ENCODE assay signal across 26 cellular contexts in the genomic region with DNA sequence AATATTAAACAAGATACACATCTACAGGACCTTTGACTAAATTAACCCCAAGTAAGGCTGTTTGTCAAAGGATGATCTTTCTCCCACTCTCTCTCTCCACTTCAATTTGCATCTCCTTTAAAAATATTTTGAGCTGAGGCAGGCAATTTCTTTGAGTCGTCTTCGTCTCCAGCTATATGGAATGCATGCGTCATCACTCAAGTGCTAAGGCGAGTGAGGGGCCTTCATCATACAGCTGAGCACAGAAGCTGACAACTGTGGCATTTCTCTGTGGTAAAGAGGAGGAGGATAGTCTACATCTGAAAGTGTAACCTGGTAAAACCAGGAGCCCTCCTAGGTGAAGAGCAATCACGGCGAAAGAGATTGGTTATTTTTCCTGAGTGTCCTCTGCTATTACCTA. TPM values are rescaled to one million over a fixed set of nuclear protein-coding genes. Genes with fewer than 3 reads are reported as not detected.
DNase-seq lines count a peak whose midpoint lies in the region; ATAC-seq and TF ChIP-seq lines count a peak whose summit lies in the region.
"Had no signal": no experiment of that assay in that cellular context is flagged by ENCODE, and none has a peak within 500 bp of the region (broad histone marks: within the 10 kb centered on the region; RNA-seq: fewer than 3 reads in every experiment).

No MANE protein-coding gene starts in this region.

- no peak for ATAC-seq in HG03108 (IDR thresholded peaks at IDR 0.05; ENCODE audit: unreplicated experiment)
- ATAC-seq: A549; activated CD4-positive, CD25-positive, alpha-beta regulatory T cell treated with anti-CD3 and anti-CD28 coated beads, Interleukin-2, amount 50 U/mL, for 24 hours; right cardiac atrium had no signal

- no peaks in the 10 kb centered on the region for H3K4me1 ChIP-seq in suprapubic skin
- H3K4me1 ChIP-seq: A549, upper lobe of left lung had no signal

- peak overlapping the region; percentile 17 for H3K27ac Mint-ChIP-seq in nephron progenitor cell
- H3K27ac Mint-ChIP-seq: activated CD4-positive, alpha-beta memory T cell treated with anti-CD3 and anti-CD28 coated beads, Interleukin-2, amount 10 ng/mL, durations not matched to agents 7 days and 5 days had no signal

- peaks cover 9% of the 10 kb centered on the region for H3K27me3 ChIP-seq in suprapubic skin
- H3K27me3 ChIP-seq: upper lobe of left lung had no signal

- no peak overlapping the region for H3K27ac ChIP-seq in suprapubic skin
- H3K27ac ChIP-seq: A549, epithelial cell of prostate, upper lobe of left lung had no signal

- 82% methylated on average over 6 of the region's 6 CpGs for WGBS in suprapubic skin

- H3K27me3 Mint-ChIP-seq in nephron progenitor cell (ENCODE audit: low read depth, poor library complexity): peaks cover 2% of the 10 kb centered on the region

- H3K4me1 Mint-ChIP-seq in nephron progenitor cell: peaks cover 5% of the 10 kb centered on the region
- H3K4me1 Mint-ChIP-seq: activated CD4-positive, alpha-beta memory T cell treated with anti-CD3 and anti-CD28 coated beads, Interleukin-2, amount 10 ng/mL, durations not matched to agents 7 days and 5 days had no signal

- peak; percentile 58 for DNase-seq in Daoy (ENCODE audit: low read depth)
- DNase-seq in NCI-H2227 treated with DMSO at 0.1 percent for 48 hours (lab: John Stamatoyannopoulos, UW): peak; percentile 12
- DNase-seq in epithelial cell of esophagus (ENCODE audit: low read depth): peak; percentile 7
- no peak for DNase-seq in nephron progenitor cell
- no peak for DNase-seq in HuH-7 (ENCODE audit: low spot score)
- DNase-seq in suprapubic skin (ENCODE audit: low spot score in 2 of 2): no peak
- DNase-seq in SHP77 (lab: John Stamatoyannopoulos, UW): no peak
- DNase-seq: activated CD4-positive, alpha-beta memory T cell treated with anti-CD3 and anti-CD28 coated beads, Interleukin-2, amount 10 ng/mL, durations not matched to agents 7 days and 5 days; amygdala; central memory CD4-positive, alpha-beta T cell; DND-41; KBM-7; kidney glomerular epithelial cell; MV-4-11; NCI-H2171; NCI-H69; right cardiac atrium; T1000; upper lobe of left lung had no signal

- H3K9me3 Mint-ChIP-seq in nephron progenitor cell: no peaks in the 10 kb centered on the region
- H3K9me3 Mint-ChIP-seq: activated CD4-positive, alpha-beta memory T cell treated with anti-CD3 and anti-CD28 coated beads, Interleukin-2, amount 10 ng/mL, durations not matched to agents 7 days and 5 days had no signal

- H3K36me3 Mint-ChIP-seq in nephron progenitor cell (ENCODE audit: low read depth): peaks cover 7% of the 10 kb centered on the region

- no peak overlapping the region for H3K4me3 ChIP-seq in epithelial cell of esophagus (ENCODE audit: low read length)
- no peak overlapping the region for H3K4me3 ChIP-seq in suprapubic skin
- H3K4me3 ChIP-seq: A549, lung, upper lobe of left lung had no signal

- H3K36me3 ChIP-seq in suprapubic skin: no peaks in the 10 kb centered on the region
- H3K36me3 ChIP-seq: upper lobe of left lung had no signal

- no peak overlapping the region for H3K4me3 Mint-ChIP-seq in nephron progenitor cell
- H3K4me3 Mint-ChIP-seq: activated CD4-positive, alpha-beta memory T cell treated with anti-CD3 and anti-CD28 coated beads, Interleukin-2, amount 10 ng/mL, durations not matched to agents 7 days and 5 days had no signal

- TF ChIP-seq CTCF in epithelial cell of esophagus (IDR thresholded peaks at IDR 0.05; ENCODE audit: insufficient read depth, low read depth, low read length, missing control alignments) (no peak), nephron progenitor cell (IDR thresholded peaks at IDR 0.05) (no peak), suprapubic skin (IDR thresholded peaks at IDR 0.05) (no peak)

- no peaks in the 10 kb centered on the region for H3K9me3 ChIP-seq in suprapubic skin
- H3K9me3 ChIP-seq: A549, upper lobe of left lung had no signal

- TF ChIP-seq POLR2A in suprapubic skin (IDR thresholded peaks at IDR 0.05): no peak

- no peak for TF ChIP-seq EP300 in suprapubic skin (IDR thresholded peaks at IDR 0.05)

RNA-seq across cellular contexts. Expression of a gene that starts 7.6 kb away (rescaled TPM):
- total RNA-seq in Daoy (2014; rRNA removed; shearing (Covaris generic)): 8.1 and 9.2 TPM in 2 replicates
- 1 to 10 TPM in 1 of 4 donors, under 1 TPM in 2, not detected in 1; 0.55 to 2.6 (median 0.68) TPM for total RNA-seq in suprapubic skin
- total RNA-seq: osteocyte had no signal

RNA-seq across cellular contexts. Expression of a gene that starts 37.8 kb away (rescaled TPM):
- total RNA-seq in Daoy (2014; rRNA removed; shearing (Covaris generic)): not detected in 2 replicates
- not detected for total RNA-seq in suprapubic skin
- total RNA-seq: activated CD4-positive, alpha-beta memory T cell treated with anti-CD3 and anti-CD28 coated beads, Interleukin-2, amount 10 ng/mL, durations not matched to agents 7 days and 5 days; frontal cortex; lung; osteocyte; right cardiac atrium; upper lobe of left lung had no signal

RNA-seq across cellular contexts. Expression of a gene that starts 42.7 kb away (rescaled TPM):
- 2.3 and 4.8 TPM in 2 replicates for total RNA-seq in Daoy (2014; rRNA removed; shearing (Covaris generic))
- total RNA-seq in suprapubic skin: 1 to 10 TPM; 1.5 to 7.2 (median 3.1) TPM

Comparison
In these comparisons a context has a peak if more than half of its experiments do, and no peak if none do; other contexts are left out.
1. DNase-seq: peak in Daoy (single experiment), NCI-H2227 treated with DMSO at 0.1 percent for 48 hours (single experiment) and epithelial cell of esophagus (single experiment); none in nephron progenitor cell (single experiment), HuH-7 (single experiment), suprapubic skin (0 of 2) and SHP77 (0 of 2).